ENCODE assay signal across 11 cellular contexts in genomic region chr9:94875300-94876063, GRCh38.
DNase-seq lines count a peak whose midpoint lies in the region; ATAC-seq and TF ChIP-seq lines count a peak whose summit lies in the region.
"Had no signal": no experiment of that assay in that cellular context is flagged by ENCODE, and none has a peak within 500 bp of the region (broad histone marks: within the 10 kb centered on the region; RNA-seq: fewer than 3 reads in every experiment).

No MANE protein-coding gene starts in this region.

- H3K79me2 ChIP-seq in HCT116 (ENCODE audit: insufficient read depth, low read length) = no peaks in the 10 kb centered on the region; the same call in 1 of the 2 replicates

- no peak for TF ChIP-seq RAD21 in HCT116 (IDR thresholded peaks at IDR 0.05; ENCODE audit: low read depth)

- no peaks in the 10 kb centered on the region for H4K20me1 ChIP-seq in HCT116 (ENCODE audit: insufficient read depth)

- no peak overlapping the region for H3K4me3 ChIP-seq in HCT116 (replicated peaks in 1 of 2; ENCODE audit: low read depth in 1 of 2, low read length in 2 of 2)
- H3K4me3 ChIP-seq: esophagus squamous epithelium had no signal

- H3K4me1 ChIP-seq in HCT116 (ENCODE audit: control insufficient read depth in 1 of 2, insufficient read depth in 2 of 2, low read length in 2 of 2) = peaks cover 33 to 38% of the 10 kb centered on the region in 2 experiments

- H3K27me3 Mint-ChIP-seq in osteocyte (ENCODE audit: unreplicated experiment) = no peaks in the 10 kb centered on the region
- H3K27me3 Mint-ChIP-seq in effector memory CD8-positive, alpha-beta T cell = no peaks in the 10 kb centered on the region

- H3K36me3 ChIP-seq in HCT116 (ENCODE audit: control insufficient read depth in 1 of 2, insufficient read depth in 2 of 2, low read length in 2 of 2) = no peaks in the 10 kb centered on the region
- H3K36me3 ChIP-seq: esophagus squamous epithelium had no signal

- no peak for TF ChIP-seq POLR2A in HCT116 (IDR thresholded peaks at IDR 0.05; ENCODE audit: borderline replicate concordance, extremely low read depth, insufficient read depth, insufficient read length)

- CTCF ChIA-PET in HCT116 (lab: Charles Lee) = no interaction called here

- no peak for TF ChIP-seq CTCF in HCT116 (IDR thresholded peaks at IDR 0.05 in 2 of 3, conservative IDR thresholded peaks at IDR 0.05 in 1 of 3; ENCODE audit: borderline replicate concordance in 1 of 3, insufficient read depth in 1 of 3, low read depth in 2 of 3, low read length in 2 of 3)
- TF ChIP-seq CTCF in osteocyte (IDR thresholded peaks at IDR 0.05) = no peak

- BruUV-seq in HCT116 (replicated peaks; lab: Mats Ljungman, UMichigan) = no TSS peak

- H3K4me2 ChIP-seq in HCT116 (ENCODE audit: low read length) = no peak overlapping the region

- no peak overlapping the region for H3K9ac ChIP-seq in HCT116 (ENCODE audit: low read length)

- DNase-seq in HCT116 (ENCODE audit: low read depth, low spot score) (no peak), MV-4-11 (lab: John Stamatoyannopoulos, UW) (peak; percentile 53), osteocyte (ENCODE audit: extremely low spot score, unreplicated experiment) (no peak), HCEC 1CT (no peak), T1000 (lab: John Stamatoyannopoulos, UW) (no peak), AML-193 (lab: John Stamatoyannopoulos, UW) (no peak)
- no peak for DNase-seq in effector memory CD8-positive, alpha-beta T cell
- DNase-seq: amniotic stem cell; esophagus squamous epithelium; stimulated activated CD4-positive, alpha-beta T cell treated with anti-CD3 and anti-CD28 coated beads, Interleukin-1b, Interleukin-23, amount 100 ng/mL, for 48 hours had no signal

- H2AFZ ChIP-seq in HCT116 (ENCODE audit: low read depth, low read length, poor library complexity, severe bottlenecking) = no peak overlapping the region

- H3K4me1 Mint-ChIP-seq in osteocyte (ENCODE audit: unreplicated experiment) = peaks cover 60% of the 10 kb centered on the region
- H3K4me1 Mint-ChIP-seq in effector memory CD8-positive, alpha-beta T cell (ENCODE audit: low read depth in 2 of 2) = peaks cover 19 to 32% of the 10 kb centered on the region in 2 donors

- intact Hi-C loops in HCT116 (cut with micrococcal nuclease) = no loop called here

- H3K9me3 Mint-ChIP-seq in osteocyte (ENCODE audit: unreplicated experiment) = no peaks in the 10 kb centered on the region
- H3K9me3 Mint-ChIP-seq in effector memory CD8-positive, alpha-beta T cell = peaks cover 0 to 5% of the 10 kb centered on the region in 2 donors

- ATAC-seq in GM19023 (IDR thresholded peaks at IDR 0.05; ENCODE audit: unreplicated experiment) (peak; percentile 82), HCT116 (no peak)
- ATAC-seq in effector memory CD8-positive, alpha-beta T cell (replicated peaks) = no peak

- peak overlapping the region; percentile 34; the same call in 1 of the 2 replicates for H3K27ac ChIP-seq in HCT116 (ENCODE audit: low read depth, low read length)

- POLR2A ChIA-PET in HCT116 (lab: Charles Lee) = no interaction called here

- no peaks in the 10 kb centered on the region for H3K9me3 ChIP-seq in HCT116 (ENCODE audit: control insufficient read depth in 1 of 2, insufficient read depth in 1 of 2, low read depth in 1 of 2, low read length in 2 of 2)
- H3K9me3 ChIP-seq: esophagus squamous epithelium had no signal

- H3K9me2 ChIP-seq in HCT116 (ENCODE audit: insufficient read depth) = no peaks in the 10 kb centered on the region

- no peaks in the 10 kb centered on the region for H3K27me3 ChIP-seq in HCT116 (ENCODE audit: insufficient read depth, low read length)
- H3K27me3 ChIP-seq: esophagus squamous epithelium had no signal

- H3K27ac Mint-ChIP-seq in osteocyte (ENCODE audit: unreplicated experiment) = peak overlapping the region; percentile 87
- no peak overlapping the region for H3K27ac Mint-ChIP-seq in effector memory CD8-positive, alpha-beta T cell

- peaks cover 2% of the 10 kb centered on the region for H3K36me3 Mint-ChIP-seq in osteocyte (ENCODE audit: unreplicated experiment)
- peaks cover 5% of the 10 kb centered on the region for H3K36me3 Mint-ChIP-seq in effector memory CD8-positive, alpha-beta T cell (ENCODE audit: insufficient read depth)

- no peak overlapping the region for H3K4me3 Mint-ChIP-seq in osteocyte (ENCODE audit: unreplicated experiment)
- H3K4me3 Mint-ChIP-seq in effector memory CD8-positive, alpha-beta T cell = no peak overlapping the region

- RAD21 ChIA-PET in HCT116 (lab: Charles Lee; ENCODE audit: low non-redundant PET in 1 of 2, low total read pairs in 2 of 2, uncharacterized antibody in 2 of 2, unreplicated experiment in 2 of 2) = no interaction called here

TF ChIP-seq in HCT116, 20 proteins besides CTCF, POLR2A, EP300 and RAD21:
- no peak for TF ChIP-seq ZNF274 (IDR thresholded peaks at IDR 0.05; ENCODE audit: low read depth, low read length)
